16 cellular contexts compared by ENCODE assay signal in genomic region chr7:118517275-118517674, GRCh38.
"Had no signal": no experiment of that assay in that cellular context is flagged by ENCODE, and none has a peak within 500 bp of the region (broad histone marks: within the 10 kb centered on the region; RNA-seq: fewer than 3 reads in every experiment).

No MANE protein-coding gene starts in this region.

- H3K4me3 ChIP-seq: ascending aorta, colonic mucosa, gastrocnemius medialis, heart left ventricle had no signal

- H3K9me3 ChIP-seq: ascending aorta, colonic mucosa, gastrocnemius medialis, heart left ventricle, neutrophil had no signal

- H3K4me1 ChIP-seq: ascending aorta, colonic mucosa, gastrocnemius medialis, heart left ventricle had no signal

- H3K27me3 ChIP-seq: ascending aorta, colonic mucosa, gastrocnemius medialis, heart left ventricle, neutrophil had no signal

- H3K36me3 ChIP-seq: ascending aorta, colonic mucosa, gastrocnemius medialis, heart left ventricle, neutrophil had no signal

- ATAC-seq: gastrocnemius medialis, heart left ventricle, left ventricle myocardium superior, natural killer cell had no signal

- DNase-seq: activated CD4-positive, alpha-beta T cell treated with anti-CD3 and anti-CD28 coated beads, Interleukin-2, amount 50 U/mL, for 4 hours; activated CD4-positive, CD25-positive, alpha-beta regulatory T cell treated with anti-CD3 and anti-CD28 coated beads, Interleukin-2, amount 50 U/mL, for 72 hours; activated naive CD4-positive, alpha-beta T cell treated with anti-CD3 and anti-CD28 coated beads for 36 hours; activated T-cell treated with anti-CD3 and anti-CD28 coated beads, Interleukin-2, amount 50 U/mL, for 1 hour; colonic mucosa; gastrocnemius medialis; heart left ventricle; left ventricle myocardium superior; natural killer cell; retina; stimulated activated CD4-positive, alpha-beta T cell treated with anti-CD3 and anti-CD28 coated beads, Interleukin-15, amount 100 ng/mL, for 24 hours; stimulated activated CD4-positive, alpha-beta T cell treated with anti-CD3 and anti-CD28 coated beads, Interleukin-4, amount 100 ng/mL, for 24 hours; stimulated activated naive CD4-positive, alpha-beta T cell treated with Interleukin-2 at 50 U/mL for 16 hours; trophoblast cell had no signal

- H3K27ac ChIP-seq: ascending aorta, colonic mucosa, gastrocnemius medialis, heart left ventricle, neutrophil had no signal
